ENCODE assay signal across 1 cellular context in genomic region chr17:17112628-17113200, GRCh38.
TF ChIP-seq lines count a peak whose summit lies in the region.

No MANE protein-coding gene starts in this region.

TF ChIP-seq in IMR-90, 13 proteins besides CTCF, POLR2A, EP300 and RAD21 (continued from another document):
- TF ChIP-seq ELK1 (IDR thresholded peaks at IDR 0.05; ENCODE audit: borderline replicate concordance, low read depth, low read length) = no peak
